10 cellular contexts compared by ENCODE assay signal in the genomic region with DNA sequence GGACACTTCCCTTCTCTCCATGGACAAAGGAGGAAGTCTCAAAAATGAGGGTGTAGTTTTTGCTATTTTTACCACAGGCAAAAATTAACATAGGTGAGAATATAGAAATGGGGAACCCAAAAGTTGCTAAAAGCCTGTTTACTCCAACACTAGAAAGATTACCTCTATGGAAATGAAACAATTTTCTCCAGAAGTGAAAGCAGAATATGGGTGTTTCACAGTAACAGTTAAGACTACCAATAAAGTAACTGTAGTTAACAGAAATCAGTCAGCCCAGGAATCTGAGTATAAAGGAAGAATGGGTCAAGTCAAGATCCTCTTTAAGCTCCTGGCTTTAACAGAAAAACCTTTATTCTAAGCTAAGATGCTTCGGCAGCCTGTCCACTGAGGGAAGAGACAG. TPM values are rescaled to one million over a fixed set of nuclear protein-coding genes. Genes with fewer than 3 reads are reported as not detected.
DNase-seq lines count a peak whose midpoint lies in the region; FAIRE-seq and TF ChIP-seq lines count a peak whose summit lies in the region.
"Had no signal": no experiment of that assay in that cellular context is flagged by ENCODE, and none has a peak within 500 bp of the region (broad histone marks: within the 10 kb centered on the region; RNA-seq: fewer than 3 reads in every experiment).

No MANE protein-coding gene starts in this region.

- peak overlapping the region; percentile 100 for H3K9ac ChIP-seq in Loucy (ENCODE audit: low read depth, low read length, poor library complexity, severe bottlenecking)
- H3K9ac ChIP-seq in colonic mucosa (ENCODE audit: low read depth in 2 of 2, low read length in 2 of 2): no peak overlapping the region
- H3K9ac ChIP-seq in neural progenitor cell: no peak overlapping the region

- H3K27ac ChIP-seq in colonic mucosa (peak overlapping the region; percentile 67), neural progenitor cell (peak overlapping the region; percentile 19), RWPE1 (no peak overlapping the region)

- peaks cover 73% of the 10 kb centered on the region for H3K4me1 Mint-ChIP-seq in neural progenitor cell

- no peak overlapping the region for H3K4me3 Mint-ChIP-seq in neural progenitor cell

- peaks cover 40% of the 10 kb centered on the region for H3K36me3 Mint-ChIP-seq in neural progenitor cell

- H4K20me1 ChIP-seq in Loucy (ENCODE audit: insufficient read depth, low read length, poor library complexity, severe bottlenecking) (peaks cover 100% of the 10 kb centered on the region), neural progenitor cell (ENCODE audit: low read depth) (peaks cover 100% of the 10 kb centered on the region)

- no peak for TF ChIP-seq POLR2A in GM12891 (IDR thresholded peaks at IDR 0.05; ENCODE audit: low read depth, low read length)

- H3K9me3 ChIP-seq in Loucy (ENCODE audit: insufficient read depth, low read depth, low read length) (no peaks in the 10 kb centered on the region), colonic mucosa (no peaks in the 10 kb centered on the region), neural progenitor cell (ENCODE audit: low read depth) (no peaks in the 10 kb centered on the region)

- POLR2A ChIA-PET in RWPE1 (lab: Yijun Ruan, JAX; ENCODE audit: low non-redundant PET): no interaction called here

- no peaks in the 10 kb centered on the region for H3K27me3 Mint-ChIP-seq in neural progenitor cell (ENCODE audit: insufficient read depth, low read depth)

- H3K27me3 ChIP-seq in Loucy (ENCODE audit: insufficient read depth, low read length, poor library complexity, severe bottlenecking) (no peaks in the 10 kb centered on the region), colonic mucosa (no peaks in the 10 kb centered on the region), neural progenitor cell (no peaks in the 10 kb centered on the region)

- peaks cover 81% of the 10 kb centered on the region for H3K4me1 ChIP-seq in Loucy (ENCODE audit: insufficient read depth, low read length, poor library complexity, severe bottlenecking)
- peaks cover 40% of the 10 kb centered on the region for H3K4me1 ChIP-seq in colonic mucosa
- peaks cover 84% of the 10 kb centered on the region for H3K4me1 ChIP-seq in neural progenitor cell

- H3K4me3 ChIP-seq in Loucy (ENCODE audit: low read length, poor library complexity, severe bottlenecking) (peak overlapping the region; percentile 90), colonic mucosa (no peak overlapping the region), neural progenitor cell (peak overlapping the region; percentile 89)

- H3K9me2 ChIP-seq in Loucy (replicated peaks; ENCODE audit: low read depth, low read length): no peaks in the 10 kb centered on the region

- H3K9me3 Mint-ChIP-seq in neural progenitor cell: no peaks in the 10 kb centered on the region

- DNase-seq in GM12891 (ENCODE audit: insufficient read length, low spot score) (no peak), colonic mucosa (no peak), neural progenitor cell (ENCODE audit: low spot score) (peak; percentile 37), NCI-H774 (lab: John Stamatoyannopoulos, UW) (no peak), urothelium cell line (ENCODE audit: low spot score) (no peak), RWPE1 (ENCODE audit: low spot score) (no peak)
- no peak for DNase-seq in stimulated activated CD4-positive, alpha-beta T cell treated with anti-CD3 and anti-CD28 coated beads, Interleukin-4, amount 100 ng/mL, for 24 hours
- DNase-seq: foreskin melanocyte, NCI-H446 had no signal

- H3F3A ChIP-seq in Loucy (ENCODE audit: low read depth) (no peaks in the 10 kb centered on the region), neural progenitor cell (ENCODE audit: low read depth) (peaks cover 27% of the 10 kb centered on the region)

- intact Hi-C loops in colonic mucosa (cut with DNase I): loop anchor here (5.0 kb wide), 1 partner anchor 101 kb away; a partner anchor contains a TSS

- TF ChIP-seq CTCF in Loucy (conservative IDR thresholded peaks at IDR 0.05; ENCODE audit: low read length): no peak
- no peak for TF ChIP-seq CTCF in colonic mucosa (IDR thresholded peaks at IDR 0.05)
- no peak for TF ChIP-seq CTCF in neural progenitor cell (IDR thresholded peaks at IDR 0.05)
- TF ChIP-seq CTCF in RWPE1 (conservative IDR thresholded peaks at IDR 0.05; ENCODE audit: low read depth): no peak

- H3K4me2 ChIP-seq in Loucy (ENCODE audit: low read depth, low read length, poor library complexity, severe bottlenecking): peak overlapping the region; percentile 97
- H3K4me2 ChIP-seq in neural progenitor cell: peak overlapping the region; percentile 89

- H2AFZ ChIP-seq in Loucy (ENCODE audit: low read length): no peak overlapping the region
- H2AFZ ChIP-seq in neural progenitor cell (replicated peaks): no peak overlapping the region

- FAIRE-seq in GM12891 (lab: Jason Lieb, UNC) (no peak), urothelium cell line (lab: Jason Lieb, UNC) (no peak)

- H3K27ac Mint-ChIP-seq in neural progenitor cell: no peak overlapping the region

- CTCF ChIA-PET in RWPE1 (lab: Yijun Ruan, JAX): interaction anchor here (1.5 kb wide), 1 partner anchor 15 kb away, joined by 3 read pairs; no protein-coding TSS in a partner anchor

- peaks cover 91% of the 10 kb centered on the region for H3K36me3 ChIP-seq in Loucy (ENCODE audit: insufficient read depth, low read length)
- H3K36me3 ChIP-seq in colonic mucosa: peaks cover 13% of the 10 kb centered on the region
- H3K36me3 ChIP-seq in neural progenitor cell: peaks cover 14% of the 10 kb centered on the region

- H3K79me2 ChIP-seq in Loucy (ENCODE audit: insufficient read depth, low read length) (peaks cover 100% of the 10 kb centered on the region), neural progenitor cell (ENCODE audit: low read depth) (peaks cover 100% of the 10 kb centered on the region)

TF ChIP-seq in GM12891, 5 proteins besides CTCF, POLR2A, EP300 and RAD21:
- TF ChIP-seq POLR2AphosphoS5 (IDR thresholded peaks at IDR 0.05; ENCODE audit: low read depth, low read length): no peak
- no peak for TF ChIP-seq TAF1 (IDR thresholded peaks at IDR 0.05; ENCODE audit: low read depth, low read length)
- peak; percentile 35; the same call in 1 of the 2 replicates for TF ChIP-seq SPI1 (IDR thresholded peaks at IDR 0.05; ENCODE audit: low read depth, low read length)
- no peak for TF ChIP-seq PAX5 (IDR thresholded peaks at IDR 0.05; ENCODE audit: insufficient read depth, low read length, severe bottlenecking)
- TF ChIP-seq POU2F2 (IDR thresholded peaks at IDR 0.05; ENCODE audit: low read depth, low read length): no peak

RNA-seq across cellular contexts. Expression of a gene that starts 9.3 kb away (rescaled TPM):
- polyA plus RNA-seq in GM12891 (2012; ENCODE audit: low read depth, missing spikeins): 174 TPM
- total RNA-seq in colonic mucosa (100 to 1,000 TPM in 1 of 2 donors, 10 to 100 TPM in 1; 98.8 to 140 TPM), neural progenitor cell (ENCODE audit: low replicate concordance) (310 and 431 TPM in 2 replicates)
